ENCODE assay signal across 8 cellular contexts in genomic region chr3:148943531-148944200, GRCh38. TPM values are rescaled to one million over a fixed set of nuclear protein-coding genes. Genes with fewer than 3 reads are reported as not detected.
DNase-seq lines count a peak whose midpoint lies in the region; ATAC-seq and TF ChIP-seq lines count a peak whose summit lies in the region.

No MANE protein-coding gene starts in this region.

- H3K27ac ChIP-seq in CD4-positive, alpha-beta memory T cell (ENCODE audit: low read depth, low read length): no peak overlapping the region

- POLR2A ChIA-PET in CD4-positive, alpha-beta memory T cell (lab: Charles Lee; ENCODE audit: partially characterized antibody): no interaction called here
- POLR2A ChIA-PET in activated CD4-positive, alpha-beta memory T cell treated with anti-CD3 and anti-CD28 coated beads, Interleukin-2, amount 10 ng/mL, durations not matched to agents 7 days and 5 days (lab: Charles Lee): no interaction called here

- no peaks in the 10 kb centered on the region for H3K9me3 ChIP-seq in CD4-positive, alpha-beta memory T cell (ENCODE audit: control insufficient read depth in 1 of 2, low read length in 2 of 2)

- no peaks in the 10 kb centered on the region for H3K4me1 Mint-ChIP-seq in CD4-positive, alpha-beta memory T cell
- no peaks in the 10 kb centered on the region for H3K4me1 Mint-ChIP-seq in effector memory CD8-positive, alpha-beta T cell (ENCODE audit: low read depth in 2 of 2)
- H3K4me1 Mint-ChIP-seq in mesothelial cell of epicardium: no peaks in the 10 kb centered on the region
- no peaks in the 10 kb centered on the region for H3K4me1 Mint-ChIP-seq in activated CD4-positive, alpha-beta memory T cell treated with anti-CD3 and anti-CD28 coated beads, Interleukin-2, amount 10 ng/mL, durations not matched to agents 7 days and 5 days

- no peaks in the 10 kb centered on the region for H3K27me3 ChIP-seq in CD4-positive, alpha-beta memory T cell (ENCODE audit: insufficient read depth, low read length)

- ATAC-seq in GM18511 (IDR thresholded peaks at IDR 0.05; ENCODE audit: unreplicated experiment): peak; percentile 98
- peak; percentile 96 for ATAC-seq in HG02852 (IDR thresholded peaks at IDR 0.05; ENCODE audit: unreplicated experiment)
- ATAC-seq in effector memory CD8-positive, alpha-beta T cell (replicated peaks): peak; percentile 93

- no peak overlapping the region for H3K4me3 ChIP-seq in CD4-positive, alpha-beta memory T cell (ENCODE audit: low read length in 2 of 2)

- no peak overlapping the region for H3K4me3 Mint-ChIP-seq in CD4-positive, alpha-beta memory T cell
- H3K4me3 Mint-ChIP-seq in effector memory CD8-positive, alpha-beta T cell: no peak overlapping the region
- H3K4me3 Mint-ChIP-seq in mesothelial cell of epicardium: no peak overlapping the region
- H3K4me3 Mint-ChIP-seq in activated CD4-positive, alpha-beta memory T cell treated with anti-CD3 and anti-CD28 coated beads, Interleukin-2, amount 10 ng/mL, durations not matched to agents 7 days and 5 days: no peak overlapping the region

- CTCF ChIA-PET in CD4-positive, alpha-beta memory T cell (lab: Charles Lee; ENCODE audit: partially characterized antibody): interaction anchor here (0.7 to 6.3 kb wide), 10 partner anchors 10 to 293 kb away, joined by 3 to 81 read pairs (median 4); partner anchors contain the start of gene CPA3
- CTCF ChIA-PET in activated CD4-positive, alpha-beta memory T cell treated with anti-CD3 and anti-CD28 coated beads, Interleukin-2, amount 10 ng/mL, durations not matched to agents 7 days and 5 days (lab: Charles Lee): interaction anchor here (0.6 to 3.9 kb wide), 5 partner anchors 10 to 136 kb away, joined by 3 to 31 read pairs (median 5); no protein-coding TSS in a partner anchor

- H3K4me1 ChIP-seq in CD4-positive, alpha-beta memory T cell (ENCODE audit: insufficient read depth, low read length): no peaks in the 10 kb centered on the region

- DNase-seq in CD4-positive, alpha-beta memory T cell: peak in 4 of 5 donors; percentile 32 to 47 (median 41)
- peak; percentile 12 for DNase-seq in NCI-H1048 (lab: John Stamatoyannopoulos, UW)
- peak; percentile 68 for DNase-seq in SIG-M5 (lab: John Stamatoyannopoulos, UW)
- peak in 2 of 3 experiments; percentile 9 to 15 for DNase-seq in effector memory CD8-positive, alpha-beta T cell
- no peak for DNase-seq in mesothelial cell of epicardium (ENCODE audit: low spot score in 2 of 2, unreplicated experiment in 2 of 2)
- DNase-seq in activated CD4-positive, alpha-beta memory T cell treated with anti-CD3 and anti-CD28 coated beads, Interleukin-2, amount 10 ng/mL, durations not matched to agents 7 days and 5 days: no peak

- H3K27ac Mint-ChIP-seq in CD4-positive, alpha-beta memory T cell: no peak overlapping the region
- H3K27ac Mint-ChIP-seq in effector memory CD8-positive, alpha-beta T cell: no peak overlapping the region
- H3K27ac Mint-ChIP-seq in mesothelial cell of epicardium: no peak overlapping the region
- H3K27ac Mint-ChIP-seq in activated CD4-positive, alpha-beta memory T cell treated with anti-CD3 and anti-CD28 coated beads, Interleukin-2, amount 10 ng/mL, durations not matched to agents 7 days and 5 days: no peak overlapping the region

- H3K27me3 Mint-ChIP-seq in CD4-positive, alpha-beta memory T cell: peaks cover 0 to 6% of the 10 kb centered on the region in 2 donors
- H3K27me3 Mint-ChIP-seq in effector memory CD8-positive, alpha-beta T cell: peaks cover 12 to 24% of the 10 kb centered on the region in 2 donors
- peaks cover 8% of the 10 kb centered on the region for H3K27me3 Mint-ChIP-seq in mesothelial cell of epicardium (ENCODE audit: low read depth)
- H3K27me3 Mint-ChIP-seq in activated CD4-positive, alpha-beta memory T cell treated with anti-CD3 and anti-CD28 coated beads, Interleukin-2, amount 10 ng/mL, durations not matched to agents 7 days and 5 days: peaks cover 5% of the 10 kb centered on the region

- intact Hi-C loops in CD4-positive, alpha-beta memory T cell (cut with micrococcal nuclease): loop anchor here (1.0 kb wide), 1 partner anchor 82 kb away; no protein-coding TSS in a partner anchor

- no peaks in the 10 kb centered on the region for H3K9me3 Mint-ChIP-seq in CD4-positive, alpha-beta memory T cell
- H3K9me3 Mint-ChIP-seq in effector memory CD8-positive, alpha-beta T cell: no peaks in the 10 kb centered on the region
- H3K9me3 Mint-ChIP-seq in mesothelial cell of epicardium: no peaks in the 10 kb centered on the region
- H3K9me3 Mint-ChIP-seq in activated CD4-positive, alpha-beta memory T cell treated with anti-CD3 and anti-CD28 coated beads, Interleukin-2, amount 10 ng/mL, durations not matched to agents 7 days and 5 days: no peaks in the 10 kb centered on the region

- no peaks in the 10 kb centered on the region for H3K36me3 Mint-ChIP-seq in CD4-positive, alpha-beta memory T cell
- H3K36me3 Mint-ChIP-seq in effector memory CD8-positive, alpha-beta T cell (ENCODE audit: insufficient read depth): peaks cover 3% of the 10 kb centered on the region
- no peaks in the 10 kb centered on the region for H3K36me3 Mint-ChIP-seq in mesothelial cell of epicardium
- H3K36me3 Mint-ChIP-seq in activated CD4-positive, alpha-beta memory T cell treated with anti-CD3 and anti-CD28 coated beads, Interleukin-2, amount 10 ng/mL, durations not matched to agents 7 days and 5 days (ENCODE audit: low read depth): no peaks in the 10 kb centered on the region

- no peaks in the 10 kb centered on the region for H3K36me3 ChIP-seq in CD4-positive, alpha-beta memory T cell (ENCODE audit: insufficient read depth, low read length)

- TF ChIP-seq CTCF in mesothelial cell of epicardium (IDR thresholded peaks at IDR 0.05; ENCODE audit: unreplicated experiment): peak; percentile 65

RNA-seq across cellular contexts. Expression of gene GYG1, which starts 47.7 kb away (rescaled TPM):
- 10 to 100 TPM; 20.9 to 24.1 TPM for total RNA-seq in CD4-positive, alpha-beta memory T cell
- polyA plus RNA-seq in CD4-positive, alpha-beta memory T cell: 10 to 100 TPM; 34.4 to 54.9 TPM
- 20.9 to 22.5 TPM (median 21.2 TPM) in 3 replicates for total RNA-seq in mesothelial cell of epicardium
- 10 to 100 TPM; 44.5 to 46.5 TPM for total RNA-seq in activated CD4-positive, alpha-beta memory T cell treated with anti-CD3 and anti-CD28 coated beads, Interleukin-2, amount 10 ng/mL, durations not matched to agents 7 days and 5 days

Comparison
In these comparisons a context has a peak if more than half of its experiments do, and no peak if none do; other contexts are left out.
1. DNase-seq: peak in CD4-positive, alpha-beta memory T cell (4 of 5), NCI-H1048 (single experiment), SIG-M5 (single experiment) and effector memory CD8-positive, alpha-beta T cell (2 of 3); none in mesothelial cell of epicardium (0 of 2) and activated CD4-positive, alpha-beta memory T cell treated with anti-CD3 and anti-CD28 coated beads, Interleukin-2, amount 10 ng/mL, durations not matched to agents 7 days and 5 days (single experiment).
2. Peak in every context shown above with its lines, with median percentiles within 50 percentile points of each other: ATAC-seq.